In genomic region chr15:97959738-97960363, GRCh38 we compare ENCODE assay signal across 1 cellular context.
TF ChIP-seq lines count a peak whose summit lies in the region.

No MANE protein-coding gene starts in this region.

TF ChIP-seq in H1, 55 proteins besides CTCF, POLR2A, EP300 and RAD21 (continued from another document):
- TF ChIP-seq SP4 (IDR thresholded peaks at IDR 0.05; ENCODE audit: low read length) (no peak), GTF2F1 (IDR thresholded peaks at IDR 0.05; ENCODE audit: borderline replicate concordance, low read depth, low read length) (no peak)
